In the genomic region with DNA sequence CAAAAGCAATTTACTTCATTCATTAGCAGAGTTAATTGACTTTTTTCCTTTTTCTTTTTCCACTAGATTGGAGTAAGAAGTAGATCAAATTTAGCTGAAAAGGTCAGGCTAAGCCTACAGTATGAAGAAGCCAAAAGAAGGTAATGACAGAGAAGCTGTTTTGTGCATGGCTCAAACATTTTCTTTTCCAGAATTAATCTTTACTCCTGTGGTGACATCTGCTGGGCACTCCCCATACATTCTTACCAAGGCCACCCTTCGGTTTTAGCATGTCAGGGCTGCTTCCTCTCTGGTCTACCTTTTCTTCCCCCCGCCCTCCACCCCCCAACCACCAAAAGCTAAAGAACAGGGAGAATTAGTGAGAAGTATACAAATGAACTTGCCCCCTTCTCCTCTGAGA, we compare ENCODE assay signal across 9 cellular contexts.
DNase-seq lines count a peak whose midpoint lies in the region; ATAC-seq and TF ChIP-seq lines count a peak whose summit lies in the region.
"Had no signal": no experiment of that assay in that cellular context is flagged by ENCODE, and none has a peak within 500 bp of the region (broad histone marks: within the 10 kb centered on the region; RNA-seq: fewer than 3 reads in every experiment).

No MANE protein-coding gene starts in this region.

- H3K27ac ChIP-seq in suprapubic skin, result no peak overlapping the region
- H3K27ac ChIP-seq: skin epidermis had no signal

- no peak overlapping the region for H3K27ac Mint-ChIP-seq in stimulated activated effector memory CD8-positive, alpha-beta T cell treated with anti-CD3 and anti-CD28 coated beads, Interleukin-12 subunit alpha, Interleukin-12 subunit beta, amount 100 ng/mL, for 72 hours

- no peaks in the 10 kb centered on the region for H3K27me3 ChIP-seq in suprapubic skin

- H3K4me3 ChIP-seq in suprapubic skin, result no peak overlapping the region
- H3K4me3 ChIP-seq: skin epidermis had no signal

- no peak for TF ChIP-seq EP300 in suprapubic skin (IDR thresholded peaks at IDR 0.05)

- WGBS in suprapubic skin, result 57% methylated on average over 2 of the region's 2 CpGs

- H3K4me1 Mint-ChIP-seq in stimulated activated effector memory CD8-positive, alpha-beta T cell treated with anti-CD3 and anti-CD28 coated beads, Interleukin-12 subunit alpha, Interleukin-12 subunit beta, amount 100 ng/mL, for 72 hours, result no peaks in the 10 kb centered on the region

- peak; percentile 53 for ATAC-seq in HG03175 (IDR thresholded peaks at IDR 0.05; ENCODE audit: unreplicated experiment)
- ATAC-seq in stimulated activated effector memory CD8-positive, alpha-beta T cell treated with anti-CD3 and anti-CD28 coated beads, Interleukin-12 subunit alpha, Interleukin-12 subunit beta, amount 100 ng/mL, for 72 hours, result peak; percentile 51

- no peak for TF ChIP-seq POLR2A in suprapubic skin (IDR thresholded peaks at IDR 0.05)

- no peak for TF ChIP-seq CTCF in suprapubic skin (IDR thresholded peaks at IDR 0.05)

- H3K4me3 Mint-ChIP-seq in stimulated activated effector memory CD8-positive, alpha-beta T cell treated with anti-CD3 and anti-CD28 coated beads, Interleukin-12 subunit alpha, Interleukin-12 subunit beta, amount 100 ng/mL, for 72 hours, result no peak overlapping the region

- no peaks in the 10 kb centered on the region for H3K9me3 ChIP-seq in suprapubic skin

- no peaks in the 10 kb centered on the region for H3K9me3 Mint-ChIP-seq in stimulated activated effector memory CD8-positive, alpha-beta T cell treated with anti-CD3 and anti-CD28 coated beads, Interleukin-12 subunit alpha, Interleukin-12 subunit beta, amount 100 ng/mL, for 72 hours

- DNase-seq in activated CD4-positive, alpha-beta T cell treated with anti-CD3 and anti-CD28 coated beads for 48 hours, result peak; percentile 11
- no peak for DNase-seq in activated CD4-positive, alpha-beta T cell treated with anti-CD3 and anti-CD28 coated beads for 1 hour
- DNase-seq in RPMI8226 (peak; percentile 6), fibroblast of the conjunctiva (ENCODE audit: low read depth) (peak; percentile 33), GF-D8 (lab: John Stamatoyannopoulos, UW) (no peak), suprapubic skin (ENCODE audit: low spot score in 2 of 2) (no peak)
- DNase-seq in stimulated activated effector memory CD8-positive, alpha-beta T cell treated with anti-CD3 and anti-CD28 coated beads, Interleukin-12 subunit alpha, Interleukin-12 subunit beta, amount 100 ng/mL, for 72 hours (ENCODE audit: low spot score in 2 of 2), result no peak

- H3K36me3 Mint-ChIP-seq in stimulated activated effector memory CD8-positive, alpha-beta T cell treated with anti-CD3 and anti-CD28 coated beads, Interleukin-12 subunit alpha, Interleukin-12 subunit beta, amount 100 ng/mL, for 72 hours, result no peaks in the 10 kb centered on the region

- no peaks in the 10 kb centered on the region for H3K4me1 ChIP-seq in suprapubic skin

- peaks cover 28% of the 10 kb centered on the region for H3K36me3 ChIP-seq in suprapubic skin

Comparison
In these comparisons a context has a peak if more than half of its experiments do, and no peak if none do; other contexts are left out.
1. DNase-seq: peak in activated CD4-positive, alpha-beta T cell treated with anti-CD3 and anti-CD28 coated beads for 48 hours (single experiment), RPMI8226 (single experiment) and fibroblast of the conjunctiva (single experiment); none in activated CD4-positive, alpha-beta T cell treated with anti-CD3 and anti-CD28 coated beads for 1 hour (single experiment), stimulated activated effector memory CD8-positive, alpha-beta T cell treated with anti-CD3 and anti-CD28 coated beads, Interleukin-12 subunit alpha, Interleukin-12 subunit beta, amount 100 ng/mL, for 72 hours (0 of 2), GF-D8 (single experiment) and suprapubic skin (0 of 2).